Comparison of ENCODE assay signal across 8 cellular contexts in genomic region chr7:28626629-28627262, GRCh38.
DNase-seq lines count a peak whose midpoint lies in the region; ATAC-seq and TF ChIP-seq lines count a peak whose summit lies in the region.

No MANE protein-coding gene starts in this region.

- TF ChIP-seq POLR2A in body of pancreas (IDR thresholded peaks at IDR 0.05) (no peak), vagina (IDR thresholded peaks at IDR 0.05) (no peak)

- POLR2A ChIA-PET in Caco-2 (lab: Charles Lee): no interaction called here

- H3K27ac ChIP-seq in body of pancreas: no peak overlapping the region
- H3K27ac ChIP-seq in lung (ENCODE audit: low read depth in 1 of 2, low read length in 1 of 2): no peak overlapping the region
- no peak overlapping the region for H3K27ac ChIP-seq in vagina

- CTCF ChIA-PET in Caco-2 (lab: Charles Lee): interaction anchor here (0.6 to 1.4 kb wide), 7 partner anchors 30 to 295 kb away, joined by 3 to 5 read pairs (median 3); partner anchors contain the start of gene CREB5

- H3K9me3 Mint-ChIP-seq in Caco-2 (ENCODE audit: unreplicated experiment): no peaks in the 10 kb centered on the region

- no peak overlapping the region for H3K4me3 ChIP-seq in Caco-2 (ENCODE audit: low read depth, low read length)
- no peak overlapping the region for H3K4me3 ChIP-seq in body of pancreas
- no peak overlapping the region for H3K4me3 ChIP-seq in lung
- no peak overlapping the region for H3K4me3 ChIP-seq in vagina

- no peaks in the 10 kb centered on the region for H3K27me3 Mint-ChIP-seq in Caco-2 (ENCODE audit: insufficient read depth, unreplicated experiment)

- DNase-seq in Caco-2 (peak; percentile 47 to 62), NCI-H226 (peak; percentile 26), body of pancreas (peak in 2 of 4 donors; percentile 18 to 38), lung (ENCODE audit: low spot score) (no peak), vagina (ENCODE audit: extremely low spot score in 2 of 2) (no peak), NCI-H2196 (lab: John Stamatoyannopoulos, UW; ENCODE audit: unreplicated experiment) (no peak)

- intact Hi-C loops in Caco-2 (cut with micrococcal nuclease; ENCODE audit: unreplicated experiment): loop anchor here (1.0 to 10.0 kb wide), 4 partner anchors 90 to 327 kb away; no protein-coding TSS in a partner anchor
- intact Hi-C loops in body of pancreas (cut with DNase I): no loop called here
- intact Hi-C loops in vagina (cut with DNase I): no loop called here

- H3K36me3 ChIP-seq in Caco-2 (ENCODE audit: control insufficient read depth, insufficient read depth, low read length): no peaks in the 10 kb centered on the region
- no peaks in the 10 kb centered on the region for H3K36me3 ChIP-seq in body of pancreas (replicated peaks in 1 of 2; ENCODE audit: insufficient read depth in 1 of 2, low read depth in 2 of 2)
- no peaks in the 10 kb centered on the region for H3K36me3 ChIP-seq in lung (ENCODE audit: control insufficient read depth in 2 of 2, insufficient read depth in 2 of 2, low read length in 2 of 2)
- H3K36me3 ChIP-seq in vagina: no peaks in the 10 kb centered on the region

- H3K9me3 ChIP-seq in Caco-2 (no peaks in the 10 kb centered on the region), body of pancreas (no peaks in the 10 kb centered on the region), lung (ENCODE audit: control insufficient read depth in 2 of 2, insufficient read depth in 1 of 2, low read length in 1 of 2) (no peaks in the 10 kb centered on the region), vagina (no peaks in the 10 kb centered on the region)

- WGBS in body of pancreas, 2 donors: 23 to 26% methylated on average over 7 of the region's 7 CpGs
- 42 to 46% methylated on average over 7 of the region's 7 CpGs for WGBS in lung, 2 donors

- TF ChIP-seq CTCF in Caco-2 (IDR thresholded peaks at IDR 0.05; ENCODE audit: insufficient read depth in 1 of 2, low read depth in 1 of 2, low read length in 1 of 2, severe bottlenecking in 1 of 2, unreplicated experiment in 1 of 2): peak; percentile 78 to 82
- TF ChIP-seq CTCF in body of pancreas (IDR thresholded peaks at IDR 0.05): peak; percentile 24 to 64 (median 54)
- peak; percentile 13 for TF ChIP-seq CTCF in lung (IDR thresholded peaks at IDR 0.05; ENCODE audit: control extremely low read depth, extremely low read depth)
- peak; percentile 18 to 26 (median 25) for TF ChIP-seq CTCF in vagina (IDR thresholded peaks at IDR 0.05)

- ATAC-seq in GM21367 (IDR thresholded peaks at IDR 0.05; ENCODE audit: unreplicated experiment) (peak; percentile 55), body of pancreas (no peak), lung (ENCODE audit: insufficient read depth, low FRiP score) (no peak), HG02759 (IDR thresholded peaks at IDR 0.05; ENCODE audit: unreplicated experiment) (no peak)

- no peak overlapping the region for H3K4me3 Mint-ChIP-seq in Caco-2 (ENCODE audit: unreplicated experiment)

- H3K27ac Mint-ChIP-seq in Caco-2 (ENCODE audit: unreplicated experiment): no peak overlapping the region

- H3K27me3 ChIP-seq in Caco-2 (replicated peaks; ENCODE audit: control insufficient read depth, insufficient read depth, low read length) (no peaks in the 10 kb centered on the region), body of pancreas (no peaks in the 10 kb centered on the region), lung (ENCODE audit: control insufficient read depth, insufficient read depth) (no peaks in the 10 kb centered on the region), vagina (no peaks in the 10 kb centered on the region)

- H3K4me1 ChIP-seq in Caco-2: peaks cover 15% of the 10 kb centered on the region; the same call in 1 of the 2 replicates
- H3K4me1 ChIP-seq in body of pancreas: no peaks in the 10 kb centered on the region
- H3K4me1 ChIP-seq in lung (ENCODE audit: control insufficient read depth in 2 of 2, insufficient read depth in 2 of 2, low read length in 2 of 2): peaks cover 1 to 25% of the 10 kb centered on the region in 2 donors
- peaks cover 26% of the 10 kb centered on the region for H3K4me1 ChIP-seq in vagina

- no peaks in the 10 kb centered on the region for H3K36me3 Mint-ChIP-seq in Caco-2 (ENCODE audit: insufficient read depth, unreplicated experiment)

- no TSS peak for BruUV-seq in Caco-2 (replicated peaks; lab: Mats Ljungman, UMichigan)

- peaks cover 14% of the 10 kb centered on the region for H3K4me1 Mint-ChIP-seq in Caco-2 (ENCODE audit: low read depth, unreplicated experiment)

Comparison
In these comparisons a context has a peak if more than half of its experiments do, and no peak if none do; other contexts are left out.
1. DNase-seq: peak in Caco-2 (2 of 2) and NCI-H226 (single experiment); none in lung (single experiment), vagina (0 of 2) and NCI-H2196 (single experiment).
2. CTCF ChIP-seq: peak in every context shown above with its lines; median percentile 80 in Caco-2; 54 in body of pancreas; 25 in vagina; 13 in lung.